14 cellular contexts compared by ENCODE assay signal in genomic region chr15:38996111-38996541, GRCh38.
A peak's percentile ranks its signal among the peaks of the same experiment; 100 is the strongest.
DNase-seq lines count a peak whose midpoint lies in the region; ATAC-seq, FAIRE-seq and TF ChIP-seq lines count a peak whose summit lies in the region.
"Had no signal": no experiment of that assay in that cellular context is flagged by ENCODE, and none has a peak within 500 bp of the region (broad histone marks: within the 10 kb centered on the region; RNA-seq: fewer than 3 reads in every experiment).

No MANE protein-coding gene starts in this region.

- H3K36me3 Mint-ChIP-seq in astrocyte (ENCODE audit: low read depth, unreplicated experiment): no peaks in the 10 kb centered on the region
- H3K36me3 Mint-ChIP-seq in activated CD4-positive, alpha-beta memory T cell treated with anti-CD3 and anti-CD28 coated beads for 36 hours: no peaks in the 10 kb centered on the region
- H3K36me3 Mint-ChIP-seq: activated naive CD8-positive, alpha-beta T cell treated with anti-CD3 and anti-CD28 coated beads for 36 hours had no signal

- H3K27ac Mint-ChIP-seq in astrocyte (ENCODE audit: unreplicated experiment): peak overlapping the region; percentile 71
- no peak overlapping the region for H3K27ac Mint-ChIP-seq in activated CD4-positive, alpha-beta memory T cell treated with anti-CD3 and anti-CD28 coated beads for 36 hours
- H3K27ac Mint-ChIP-seq: activated CD8-positive, alpha-beta T cell treated with anti-CD3 and anti-CD28 coated beads for 36 hours; activated naive CD8-positive, alpha-beta T cell treated with anti-CD3 and anti-CD28 coated beads for 36 hours had no signal

- no peak for ATAC-seq in HG03025 (IDR thresholded peaks at IDR 0.05; ENCODE audit: low FRiP score, unreplicated experiment)
- no peak for ATAC-seq in HG02840 (IDR thresholded peaks at IDR 0.05; ENCODE audit: low FRiP score, unreplicated experiment)
- ATAC-seq: activated CD8-positive, alpha-beta T cell treated with anti-CD3 and anti-CD28 coated beads for 36 hours had no signal

- H3K79me2 ChIP-seq in astrocyte (ENCODE audit: insufficient read depth, low read length): no peaks in the 10 kb centered on the region

- CTCF ChIA-PET in activated CD4-positive, alpha-beta memory T cell treated with anti-CD3 and anti-CD28 coated beads for 36 hours (lab: Charles Lee): no interaction called here

- POLR2A ChIA-PET in activated CD4-positive, alpha-beta memory T cell treated with anti-CD3 and anti-CD28 coated beads for 36 hours (lab: Charles Lee): no interaction called here

- peak overlapping the region; percentile 20 for H3K9ac ChIP-seq in astrocyte (ENCODE audit: low read length)
- H3K9ac ChIP-seq: KMS-11 had no signal

- intact Hi-C loops in activated CD4-positive, alpha-beta memory T cell treated with anti-CD3 and anti-CD28 coated beads for 36 hours (cut with micrococcal nuclease): no loop called here

- no peaks in the 10 kb centered on the region for H3K36me3 ChIP-seq in astrocyte (ENCODE audit: insufficient read depth, low read length)

- peak; percentile 65 for DNase-seq in H4 (ENCODE audit: low spot score)
- DNase-seq in astrocyte (ENCODE audit: low read depth): peak; percentile 98
- DNase-seq in foreskin melanocyte: peak; percentile 80
- DNase-seq in skeletal muscle cell (ENCODE audit: low read depth): peak; percentile 86
- no peak for DNase-seq in activated gamma-delta T cell treated with Interleukin-2 at 50 U/mL for 16 hours
- no peak for DNase-seq in activated CD4-positive, alpha-beta memory T cell treated with anti-CD3 and anti-CD28 coated beads for 36 hours
- DNase-seq: activated CD8-positive, alpha-beta T cell treated with anti-CD3 and anti-CD28 coated beads for 36 hours; activated naive CD8-positive, alpha-beta T cell treated with anti-CD3 and anti-CD28 coated beads for 36 hours; DMS79; erythroblast; NCI-H524 treated with DMSO at 0.1 percent for 48 hours had no signal

- H3K4me1 Mint-ChIP-seq in astrocyte (ENCODE audit: low read depth, unreplicated experiment): peaks cover 29% of the 10 kb centered on the region
- peaks cover 4% of the 10 kb centered on the region for H3K4me1 Mint-ChIP-seq in activated CD4-positive, alpha-beta memory T cell treated with anti-CD3 and anti-CD28 coated beads for 36 hours (ENCODE audit: low read depth)

- H3K4me3 Mint-ChIP-seq in astrocyte (ENCODE audit: unreplicated experiment): no peak overlapping the region
- H3K4me3 Mint-ChIP-seq in activated CD4-positive, alpha-beta memory T cell treated with anti-CD3 and anti-CD28 coated beads for 36 hours: no peak overlapping the region
- H3K4me3 Mint-ChIP-seq: activated CD8-positive, alpha-beta T cell treated with anti-CD3 and anti-CD28 coated beads for 36 hours; activated naive CD8-positive, alpha-beta T cell treated with anti-CD3 and anti-CD28 coated beads for 36 hours had no signal

- H3K27me3 Mint-ChIP-seq in astrocyte (ENCODE audit: low read depth, unreplicated experiment): no peaks in the 10 kb centered on the region
- peaks cover 2% of the 10 kb centered on the region for H3K27me3 Mint-ChIP-seq in activated CD4-positive, alpha-beta memory T cell treated with anti-CD3 and anti-CD28 coated beads for 36 hours

- H3K27me3 ChIP-seq in astrocyte (ENCODE audit: insufficient read depth, low read length): no peaks in the 10 kb centered on the region

- peak overlapping the region; percentile 28 for H3K4me2 ChIP-seq in astrocyte (ENCODE audit: low read length)
- H3K4me2 ChIP-seq: KMS-11 had no signal

- H3K4me3 ChIP-seq in astrocyte (ENCODE audit: insufficient read depth, low read depth, low read length) (no peak overlapping the region), skeletal muscle cell (ENCODE audit: low read depth, low read length) (no peak overlapping the region)

- no peaks in the 10 kb centered on the region for H4K20me1 ChIP-seq in astrocyte (ENCODE audit: insufficient read depth, low read length)

- H3K9me3 Mint-ChIP-seq in astrocyte (ENCODE audit: unreplicated experiment): no peaks in the 10 kb centered on the region
- H3K9me3 Mint-ChIP-seq in activated CD4-positive, alpha-beta memory T cell treated with anti-CD3 and anti-CD28 coated beads for 36 hours: no peaks in the 10 kb centered on the region
- H3K9me3 Mint-ChIP-seq: activated CD8-positive, alpha-beta T cell treated with anti-CD3 and anti-CD28 coated beads for 36 hours; activated naive CD8-positive, alpha-beta T cell treated with anti-CD3 and anti-CD28 coated beads for 36 hours had no signal

- no peaks in the 10 kb centered on the region for H3K9me3 ChIP-seq in astrocyte (ENCODE audit: insufficient read depth, low read depth, low read length)

- peak overlapping the region; percentile 57 for H3K27ac ChIP-seq in astrocyte (ENCODE audit: low read depth, low read length)
- H3K27ac ChIP-seq: KMS-11 had no signal

- no peak overlapping the region for H2AFZ ChIP-seq in astrocyte (ENCODE audit: low read depth, low read length)

- no peak for TF ChIP-seq CTCF in astrocyte (IDR thresholded peaks at IDR 0.05; ENCODE audit: insufficient read depth, low read depth, low read length)

- FAIRE-seq in astrocyte (lab: Jason Lieb, UNC): no peak

- H3K4me1 ChIP-seq in astrocyte (ENCODE audit: insufficient read depth, low read length): peaks cover 26% of the 10 kb centered on the region

Comparison
In these comparisons a context has a peak if more than half of its experiments do, and no peak if none do; other contexts are left out.
1. DNase-seq: peak in H4 (single experiment), astrocyte (single experiment), foreskin melanocyte (single experiment) and skeletal muscle cell (single experiment); none in activated gamma-delta T cell treated with Interleukin-2 at 50 U/mL for 16 hours (single experiment) and activated CD4-positive, alpha-beta memory T cell treated with anti-CD3 and anti-CD28 coated beads for 36 hours (single experiment).